Comparison of ENCODE assay signal across 20 cellular contexts in genomic region chr4:82748781-82749504, GRCh38. TPM values are rescaled to one million over a fixed set of nuclear protein-coding genes. Genes with fewer than 3 reads are reported as not detected.
DNase-seq lines count a peak whose midpoint lies in the region; ATAC-seq, FAIRE-seq and TF ChIP-seq lines count a peak whose summit lies in the region.
"Had no signal": no experiment of that assay in that cellular context is flagged by ENCODE, and none has a peak within 500 bp of the region (broad histone marks: within the 10 kb centered on the region; RNA-seq: fewer than 3 reads in every experiment).

No MANE protein-coding gene starts in this region.

- H3K4me1 ChIP-seq in GM23248 (ENCODE audit: insufficient read depth) (peaks cover 53% of the 10 kb centered on the region), astrocyte (ENCODE audit: insufficient read depth, low read length) (peaks cover 49% of the 10 kb centered on the region)
- H3K4me1 ChIP-seq in CD8-positive, alpha-beta T cell (ENCODE audit: insufficient read depth, low read length), result no peaks in the 10 kb centered on the region

- CTCF ChIA-PET in CD4-positive, alpha-beta T cell (lab: Charles Lee), result no interaction called here
- CTCF ChIA-PET in CD8-positive, alpha-beta T cell (lab: Charles Lee), result interaction anchor here (1.7 kb wide), 1 partner anchor 10 kb away, joined by 6 read pairs; no protein-coding TSS in a partner anchor

- H3K27me3 Mint-ChIP-seq in astrocyte (ENCODE audit: low read depth, unreplicated experiment), result no peaks in the 10 kb centered on the region
- H3K27me3 Mint-ChIP-seq in progenitor cell of endocrine pancreas, result peaks cover 1% of the 10 kb centered on the region
- peaks cover 2% of the 10 kb centered on the region for H3K27me3 Mint-ChIP-seq in CD4-positive, alpha-beta T cell
- H3K27me3 Mint-ChIP-seq in CD8-positive, alpha-beta T cell (ENCODE audit: low read depth), result peaks cover 9% of the 10 kb centered on the region
- H3K27me3 Mint-ChIP-seq: type B pancreatic cell had no signal

- FAIRE-seq in astrocyte (lab: Jason Lieb, UNC), result no peak

- peaks cover 6% of the 10 kb centered on the region for H3K36me3 Mint-ChIP-seq in astrocyte (ENCODE audit: low read depth, unreplicated experiment)
- H3K36me3 Mint-ChIP-seq in progenitor cell of endocrine pancreas (ENCODE audit: insufficient read depth), result no peaks in the 10 kb centered on the region
- H3K36me3 Mint-ChIP-seq in CD4-positive, alpha-beta T cell (ENCODE audit: low read depth), result no peaks in the 10 kb centered on the region
- no peaks in the 10 kb centered on the region for H3K36me3 Mint-ChIP-seq in CD8-positive, alpha-beta T cell
- H3K36me3 Mint-ChIP-seq: immature natural killer cell, type B pancreatic cell had no signal

- peaks cover 24% of the 10 kb centered on the region for H3F3A ChIP-seq in GM23248 (ENCODE audit: insufficient read depth)

- WGBS in GM23248 (ENCODE audit: low coverage in 1 of 2, low lambda C conversion rate in 2 of 2, missing lambda C conversion rate in 2 of 2), 2 experiments, result 87 to 92% methylated on average over 6 of the region's 6 CpGs

- intact Hi-C loops in CD4-positive, alpha-beta T cell (cut with DNase I, micrococcal nuclease), result no loop called here
- intact Hi-C loops in CD8-positive, alpha-beta T cell (cut with DNase I, micrococcal nuclease), result no loop called here

- H3K27ac Mint-ChIP-seq in astrocyte (ENCODE audit: unreplicated experiment) (peak overlapping the region; percentile 90), progenitor cell of endocrine pancreas (peak overlapping the region; percentile 3)
- H3K27ac Mint-ChIP-seq in CD4-positive, alpha-beta T cell, result no peak overlapping the region
- H3K27ac Mint-ChIP-seq in CD8-positive, alpha-beta T cell, result no peak overlapping the region
- H3K27ac Mint-ChIP-seq: activated CD4-positive, alpha-beta T cell treated with anti-CD3 and anti-CD28 coated beads, Interleukin-2, amount 10 ng/mL, durations not matched to agents 24 days and 14 days; immature natural killer cell; T-helper 17 cell; type B pancreatic cell had no signal

- H3K4me1 Mint-ChIP-seq in astrocyte (ENCODE audit: low read depth, unreplicated experiment), result peaks cover 78% of the 10 kb centered on the region
- peaks cover 31% of the 10 kb centered on the region for H3K4me1 Mint-ChIP-seq in progenitor cell of endocrine pancreas (ENCODE audit: low read depth)
- no peaks in the 10 kb centered on the region for H3K4me1 Mint-ChIP-seq in CD4-positive, alpha-beta T cell (ENCODE audit: low read depth)
- no peaks in the 10 kb centered on the region for H3K4me1 Mint-ChIP-seq in CD8-positive, alpha-beta T cell (ENCODE audit: low read depth)
- H3K4me1 Mint-ChIP-seq: activated CD4-positive, alpha-beta T cell treated with anti-CD3 and anti-CD28 coated beads, Interleukin-2, amount 10 ng/mL, durations not matched to agents 24 days and 14 days; immature natural killer cell had no signal

- H2AFZ ChIP-seq in GM23248 (no peak overlapping the region), astrocyte (ENCODE audit: low read depth, low read length) (no peak overlapping the region)

- TF ChIP-seq CTCF in astrocyte (IDR thresholded peaks at IDR 0.05; ENCODE audit: insufficient read depth, low read depth, low read length) (no peak), fibroblast of villous mesenchyme (IDR thresholded peaks at IDR 0.05; ENCODE audit: insufficient read depth, low read depth, low read length) (no peak), progenitor cell of endocrine pancreas (IDR thresholded peaks at IDR 0.05; ENCODE audit: unreplicated experiment) (no peak)
- no peak for TF ChIP-seq CTCF in CD4-positive, alpha-beta T cell (IDR thresholded peaks at IDR 0.05)
- no peak for TF ChIP-seq CTCF in CD8-positive, alpha-beta T cell (IDR thresholded peaks at IDR 0.05)

- H3K9ac ChIP-seq in GM23248 (no peak overlapping the region), astrocyte (ENCODE audit: low read length) (no peak overlapping the region)
- H3K9ac ChIP-seq: SK-N-SH had no signal

- H3K36me3 ChIP-seq in GM23248 (ENCODE audit: low read depth), result no peaks in the 10 kb centered on the region
- H3K36me3 ChIP-seq in astrocyte (ENCODE audit: insufficient read depth, low read length), result no peaks in the 10 kb centered on the region
- no peaks in the 10 kb centered on the region for H3K36me3 ChIP-seq in CD8-positive, alpha-beta T cell (ENCODE audit: insufficient read depth, low read length)

- H3K79me2 ChIP-seq in GM23248 (ENCODE audit: insufficient read depth), result peaks cover 72% of the 10 kb centered on the region
- H3K79me2 ChIP-seq in astrocyte (ENCODE audit: insufficient read depth, low read length), result peaks cover 11% of the 10 kb centered on the region

- H3K9me2 ChIP-seq in GM23248 (ENCODE audit: insufficient read depth), result no peaks in the 10 kb centered on the region
- H3K9me2 ChIP-seq: SK-N-SH had no signal

- H3K27me3 ChIP-seq in GM23248 (replicated peaks; ENCODE audit: insufficient read depth), result no peaks in the 10 kb centered on the region
- H3K27me3 ChIP-seq in astrocyte (ENCODE audit: insufficient read depth, low read length), result no peaks in the 10 kb centered on the region
- no peaks in the 10 kb centered on the region for H3K27me3 ChIP-seq in CD4-positive, alpha-beta T cell (ENCODE audit: control insufficient read depth, insufficient read depth, low read length)
- no peaks in the 10 kb centered on the region for H3K27me3 ChIP-seq in CD8-positive, alpha-beta T cell (ENCODE audit: insufficient read depth, low read length)
- H3K27me3 ChIP-seq: foreskin keratinocyte had no signal

- H3K27ac ChIP-seq in GM23248 (no peak overlapping the region), astrocyte (ENCODE audit: low read depth, low read length) (no peak overlapping the region)
- no peak overlapping the region for H3K27ac ChIP-seq in CD4-positive, alpha-beta T cell (ENCODE audit: low read depth, low read length)
- H3K27ac ChIP-seq in CD8-positive, alpha-beta T cell (ENCODE audit: low read depth, low read length), result no peak overlapping the region
- H3K27ac ChIP-seq: C4-2B, RWPE1 had no signal

- ATAC-seq in CD4-positive, alpha-beta T cell (ENCODE audit: poor library complexity), result no peak
- no peak for ATAC-seq in HG03139 (IDR thresholded peaks at IDR 0.05; ENCODE audit: unreplicated experiment)
- ATAC-seq in CD8-positive, alpha-beta T cell, result no peak
- ATAC-seq: foreskin keratinocyte, T-helper 17 cell had no signal

- POLR2A ChIA-PET in CD4-positive, alpha-beta T cell (lab: Charles Lee), result no interaction called here
- POLR2A ChIA-PET in CD8-positive, alpha-beta T cell (lab: Charles Lee), result no interaction called here

- H3K9me3 Mint-ChIP-seq in astrocyte (ENCODE audit: unreplicated experiment) (peaks cover 2% of the 10 kb centered on the region), progenitor cell of endocrine pancreas (ENCODE audit: low read depth) (no peaks in the 10 kb centered on the region)
- H3K9me3 Mint-ChIP-seq in CD4-positive, alpha-beta T cell, result no peaks in the 10 kb centered on the region
- no peaks in the 10 kb centered on the region for H3K9me3 Mint-ChIP-seq in CD8-positive, alpha-beta T cell
- H3K9me3 Mint-ChIP-seq: activated CD4-positive, alpha-beta T cell treated with anti-CD3 and anti-CD28 coated beads, Interleukin-2, amount 10 ng/mL, durations not matched to agents 24 days and 14 days; immature natural killer cell; type B pancreatic cell had no signal

- no peak overlapping the region for H3K4me2 ChIP-seq in GM23248 (ENCODE audit: unreplicated experiment)
- H3K4me2 ChIP-seq in astrocyte (ENCODE audit: low read length), result peak overlapping the region; percentile 37
- H3K4me2 ChIP-seq: SK-N-SH had no signal

- H4K20me1 ChIP-seq in GM23248 (ENCODE audit: insufficient read depth) (no peaks in the 10 kb centered on the region), astrocyte (ENCODE audit: insufficient read depth, low read length) (no peaks in the 10 kb centered on the region)

- H3K4me3 Mint-ChIP-seq in astrocyte (ENCODE audit: unreplicated experiment) (no peak overlapping the region), progenitor cell of endocrine pancreas (ENCODE audit: low read depth) (no peak overlapping the region)
- no peak overlapping the region for H3K4me3 Mint-ChIP-seq in CD4-positive, alpha-beta T cell
- no peak overlapping the region for H3K4me3 Mint-ChIP-seq in CD8-positive, alpha-beta T cell
- H3K4me3 Mint-ChIP-seq: activated CD4-positive, alpha-beta T cell treated with anti-CD3 and anti-CD28 coated beads, Interleukin-2, amount 10 ng/mL, durations not matched to agents 24 days and 14 days; immature natural killer cell; T-helper 17 cell; type B pancreatic cell had no signal

- in situ Hi-C loops in GM23248 (cut with MboI), result no loop called here

- H3K9me3 ChIP-seq in GM23248 (ENCODE audit: low read depth), result no peaks in the 10 kb centered on the region
- no peaks in the 10 kb centered on the region for H3K9me3 ChIP-seq in astrocyte (ENCODE audit: insufficient read depth, low read depth, low read length)
- H3K9me3 ChIP-seq in CD4-positive, alpha-beta T cell (ENCODE audit: control insufficient read depth, low read length), result no peaks in the 10 kb centered on the region
- no peaks in the 10 kb centered on the region for H3K9me3 ChIP-seq in CD8-positive, alpha-beta T cell (ENCODE audit: low read length)
- H3K9me3 ChIP-seq: SK-N-SH had no signal

- DNase-seq in GM23248, result peak; percentile 31
- DNase-seq in astrocyte (ENCODE audit: low read depth), result peak; percentile 62
- DNase-seq in fibroblast of villous mesenchyme (ENCODE audit: low read depth), result peak; percentile 12
- DNase-seq in progenitor cell of endocrine pancreas (ENCODE audit: low spot score, unreplicated experiment), result no peak
- DNase-seq in D341Med (ENCODE audit: low spot score), result no peak
- DNase-seq in CD4-positive, alpha-beta T cell, result no peak
- DNase-seq in CD8-positive, alpha-beta T cell, result no peak
- DNase-seq: activated CD4-positive, alpha-beta T cell treated with anti-CD3 and anti-CD28 coated beads, Interleukin-2, amount 10 ng/mL, durations not matched to agents 24 days and 14 days; activated naive CD4-positive, alpha-beta T cell treated with anti-CD3 and anti-CD28 coated beads, Interleukin-2, amount 50 U/mL, for 16 hours; activated T-cell treated with anti-CD3 and anti-CD28 coated beads, Interleukin-2, amount 50 U/mL, for 48 hours; immature natural killer cell; NCI-H1092 treated with DMSO at 0.1 percent for 48 hours; NCI-H2029; SK-N-SH; T-helper 17 cell had no signal

- H3K4me3 ChIP-seq in GM23248, result no peak overlapping the region
- no peak overlapping the region for H3K4me3 ChIP-seq in astrocyte (ENCODE audit: insufficient read depth, low read depth, low read length)
- H3K4me3 ChIP-seq in fibroblast of villous mesenchyme (ENCODE audit: low read depth, low read length), result no peak overlapping the region
- H3K4me3 ChIP-seq in CD8-positive, alpha-beta T cell (ENCODE audit: low read depth, low read length), result no peak overlapping the region

RNA-seq across cellular contexts. Expression of gene SCD5, which starts 49.7 kb away (rescaled TPM):
- 37.6 and 39.8 TPM in 2 replicates for total RNA-seq in GM23248 (2014; rRNA removed; shearing (Covaris generic))
- polyA plus RNA-seq in GM23248 (2016; fragmentation: Nextera tagmentation; extraction: Ambion mirVana), result 12.5 TPM in 2 replicates
- total RNA-seq in astrocyte (61.7 and 63.1 TPM in 2 replicates), fibroblast of villous mesenchyme (2.3 and 6.9 TPM in 2 replicates), progenitor cell of endocrine pancreas (14.6 and 15.7 TPM in 2 replicates)
- total RNA-seq in CD4-positive, alpha-beta T cell, result under 1 TPM; 0.14 to 0.25 TPM
- under 1 TPM; 0.36 to 0.41 TPM for total RNA-seq in CD8-positive, alpha-beta T cell

Comparison
In these comparisons a context has a peak if more than half of its experiments do, and no peak if none do; other contexts are left out.
1. DNase-seq: peak in GM23248 (single experiment), astrocyte (single experiment) and fibroblast of villous mesenchyme (single experiment); none in progenitor cell of endocrine pancreas (single experiment), D341Med (single experiment), CD4-positive, alpha-beta T cell (0 of 10) and CD8-positive, alpha-beta T cell (0 of 7).
2. H3K27ac Mint-ChIP-seq: peak in astrocyte (single experiment) and progenitor cell of endocrine pancreas (single experiment); none in CD4-positive, alpha-beta T cell (single experiment) and CD8-positive, alpha-beta T cell (single experiment).